In genomic region chr1:231076802-231077201, GRCh38 we compare ENCODE assay signal across 1 cellular context.
TF ChIP-seq lines count a peak whose summit lies in the region.

No MANE protein-coding gene starts in this region.

TF ChIP-seq in K562, 482 proteins besides CTCF, POLR2A, EP300 and RAD21 (continued from another document):
- TF ChIP-seq MGA (IDR thresholded peaks at IDR 0.05) (0 out of 2 replicates have a peak, but pooled peaks have one; percentile 2), SMAD4 (CRISPR knock-in tag; conservative IDR thresholded peaks at IDR 0.05) (no peak)
